ENCODE assay signal across 8 cellular contexts in the genomic region with DNA sequence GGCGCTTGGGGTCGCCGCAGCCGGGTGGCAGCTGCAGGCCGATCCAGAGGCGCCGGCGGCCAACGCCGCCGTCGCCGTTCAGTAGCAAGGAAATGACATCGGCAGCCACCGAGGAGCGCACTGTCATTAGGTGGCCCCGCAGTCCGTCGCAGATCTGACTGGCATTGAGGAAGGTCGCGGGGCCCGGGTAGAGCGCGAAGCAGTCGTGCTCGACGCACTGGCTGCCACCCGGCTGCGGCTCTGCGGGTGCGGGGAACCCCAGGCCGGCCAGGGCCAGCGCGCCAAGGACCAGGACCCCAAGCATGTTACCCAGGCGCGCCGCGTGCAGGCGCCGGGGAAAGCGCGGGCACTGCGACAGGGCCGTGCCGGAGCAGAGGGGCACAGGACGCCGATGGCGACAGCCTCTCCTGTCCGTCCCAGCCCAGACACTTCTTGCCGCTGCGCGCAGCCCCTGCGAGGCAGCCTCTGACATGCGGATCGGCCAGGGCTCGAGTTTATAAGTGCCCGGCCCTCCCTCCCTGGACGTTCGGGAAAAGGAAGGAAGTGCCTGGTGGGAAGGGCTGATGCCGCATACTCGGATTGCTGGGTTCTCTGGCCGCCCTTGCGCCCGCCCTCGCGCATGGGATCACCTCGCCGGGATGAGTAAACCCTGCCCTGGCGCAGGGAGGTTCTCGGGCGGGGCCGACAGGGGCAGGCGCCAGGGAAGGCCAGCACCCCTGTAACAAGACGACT. TPM values are rescaled to one million over a fixed set of nuclear protein-coding genes. Genes with fewer than 3 reads are reported as not detected.
DNase-seq lines count a peak whose midpoint lies in the region; ATAC-seq lines count a peak whose summit lies in the region.

A gene with protein sequence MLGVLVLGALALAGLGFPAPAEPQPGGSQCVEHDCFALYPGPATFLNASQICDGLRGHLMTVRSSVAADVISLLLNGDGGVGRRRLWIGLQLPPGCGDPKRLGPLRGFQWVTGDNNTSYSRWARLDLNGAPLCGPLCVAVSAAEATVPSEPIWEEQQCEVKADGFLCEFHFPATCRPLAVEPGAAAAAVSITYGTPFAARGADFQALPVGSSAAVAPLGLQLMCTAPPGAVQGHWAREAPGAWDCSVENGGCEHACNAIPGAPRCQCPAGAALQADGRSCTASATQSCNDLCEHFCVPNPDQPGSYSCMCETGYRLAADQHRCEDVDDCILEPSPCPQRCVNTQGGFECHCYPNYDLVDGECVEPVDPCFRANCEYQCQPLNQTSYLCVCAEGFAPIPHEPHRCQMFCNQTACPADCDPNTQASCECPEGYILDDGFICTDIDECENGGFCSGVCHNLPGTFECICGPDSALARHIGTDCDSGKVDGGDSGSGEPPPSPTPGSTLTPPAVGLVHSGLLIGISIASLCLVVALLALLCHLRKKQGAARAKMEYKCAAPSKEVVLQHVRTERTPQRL (minus strand): TSS at position 472 of the 732 bp plus-strand sequence. CDS start 168 bp downstream, at position 304.

- ATAC-seq in activated T-cell treated with anti-CD3 and anti-CD28 coated beads, Interleukin-2, amount 50 U/mL, for 72 hours (replicated peaks in 1 of 2) = peak; percentile 57 to 58
- no peak for ATAC-seq in GM18520 (IDR thresholded peaks at IDR 0.05; ENCODE audit: unreplicated experiment)

- peak; percentile 3 to 7 for DNase-seq in activated CD4-positive, alpha-beta T cell treated with anti-CD3 and anti-CD28 coated beads, Interleukin-2, amount 50 U/mL, for 48 hours
- DNase-seq in activated CD4-positive, alpha-beta T cell treated with anti-CD3 and anti-CD28 coated beads for 1 hour = no peak
- peak; percentile 12 to 26 for DNase-seq in activated T-cell treated with anti-CD3 and anti-CD28 coated beads, Interleukin-2, amount 50 U/mL, for 72 hours
- DNase-seq in cardiac septum (ENCODE audit: low spot score) (peak; percentile 93), trophoblast cell (peak; percentile 35 to 65), D341Med (ENCODE audit: low spot score) (no peak), cortex of kidney (lab: John Stamatoyannopoulos, UW) (no peak)

- H2BK120ac ChIP-seq in trophoblast cell (ENCODE audit: insufficient read depth, low read length, poor library complexity) = no peak within 1 kb of the TSS

- H3K36me3 ChIP-seq in trophoblast cell (ENCODE audit: control insufficient read depth in 1 of 2, insufficient read depth in 2 of 2, low read length in 2 of 2) = no peaks in the 10 kb centered on the region

- peaks cover 57% of the 10 kb centered on the region for H3K27me3 Mint-ChIP-seq in activated T-cell treated with anti-CD3 and anti-CD28 coated beads, Interleukin-2, amount 50 U/mL, for 72 hours (ENCODE audit: low read depth)

- H3K9ac ChIP-seq in trophoblast cell (ENCODE audit: low read length) = no peak within 1 kb of the TSS

- no peak within 1 kb of the TSS for H3K27ac ChIP-seq in trophoblast cell (ENCODE audit: low read depth, low read length)

- H3K4me1 ChIP-seq in trophoblast cell (ENCODE audit: control insufficient read depth in 1 of 2, insufficient read depth in 2 of 2, low read length in 2 of 2) = peaks cover 34 to 43% of the 10 kb centered on the region in 2 experiments

- H3K27ac Mint-ChIP-seq in activated T-cell treated with anti-CD3 and anti-CD28 coated beads, Interleukin-2, amount 50 U/mL, for 72 hours = no peak within 1 kb of the TSS

- H3K4ac ChIP-seq in trophoblast cell (ENCODE audit: low read depth, low read length) = no peak within 1 kb of the TSS

- H3K79me1 ChIP-seq in trophoblast cell (ENCODE audit: low read length) = peaks cover 6% of the 10 kb centered on the region

- intact Hi-C loops in cardiac septum (cut with DNase I) = loop anchor here (2.0 kb wide), 1 partner anchor 187 kb away; no protein-coding TSS in a partner anchor

- H3K18ac ChIP-seq in trophoblast cell (ENCODE audit: low read length) = no peak within 1 kb of the TSS

- peak within 1 kb of the TSS; percentile 50 for H3K4me3 ChIP-seq in trophoblast cell (ENCODE audit: low read depth, low read length)

- peak within 1 kb of the TSS; percentile 52 to 63 for H3K4me3 Mint-ChIP-seq in activated T-cell treated with anti-CD3 and anti-CD28 coated beads, Interleukin-2, amount 50 U/mL, for 72 hours

- H3K36me3 Mint-ChIP-seq in activated T-cell treated with anti-CD3 and anti-CD28 coated beads, Interleukin-2, amount 50 U/mL, for 72 hours (ENCODE audit: insufficient read depth in 2 of 2) = peaks cover 2% of the 10 kb centered on the region in 2 donors

- no peak within 1 kb of the TSS for H4K8ac ChIP-seq in trophoblast cell (ENCODE audit: low read depth, low read length)

- H2AK5ac ChIP-seq in trophoblast cell (ENCODE audit: low read length) = no peak within 1 kb of the TSS

- H2BK5ac ChIP-seq in trophoblast cell (ENCODE audit: low read depth, low read length, poor library complexity) = no peak within 1 kb of the TSS

- peak within 1 kb of the TSS; percentile 71 for H3K4me2 ChIP-seq in trophoblast cell (ENCODE audit: low read length)

- peaks cover 31% of the 10 kb centered on the region for H3K27me3 ChIP-seq in trophoblast cell (ENCODE audit: insufficient read depth, low read length)

- H4K12ac ChIP-seq in trophoblast cell (ENCODE audit: low read depth, low read length) = no peak within 1 kb of the TSS

- H3K4me1 Mint-ChIP-seq in activated T-cell treated with anti-CD3 and anti-CD28 coated beads, Interleukin-2, amount 50 U/mL, for 72 hours (ENCODE audit: low read depth) = peaks cover 7% of the 10 kb centered on the region

- H3K9me3 ChIP-seq in trophoblast cell (ENCODE audit: insufficient read depth, low read depth, low read length) = peaks cover 7% of the 10 kb centered on the region

- no peak within 1 kb of the TSS for H3K23ac ChIP-seq in trophoblast cell (ENCODE audit: low read length)

- peak within 1 kb of the TSS; percentile 52 for H2AFZ ChIP-seq in trophoblast cell (ENCODE audit: insufficient read depth, low read length, poor library complexity)

- no peaks in the 10 kb centered on the region for H3K9me3 Mint-ChIP-seq in activated T-cell treated with anti-CD3 and anti-CD28 coated beads, Interleukin-2, amount 50 U/mL, for 72 hours

- WGBS in trophoblast cell (ENCODE audit: extremely low coverage, insufficient coverage, insufficient read length) = no CpG with 5 or more reads among the region's 74 CpGs

- no peak within 1 kb of the TSS for H3K14ac ChIP-seq in trophoblast cell (ENCODE audit: low read length)

- H2BK12ac ChIP-seq in trophoblast cell (ENCODE audit: low read length) = no peak within 1 kb of the TSS

- H3K79me2 ChIP-seq in trophoblast cell (ENCODE audit: control insufficient read depth, insufficient read depth, low read length, poor library complexity) = peaks cover 2% of the 10 kb centered on the region

- no peak within 1 kb of the TSS for H4K91ac ChIP-seq in trophoblast cell (ENCODE audit: low read depth, low read length)

RNA-seq across cellular contexts. Expression of the gene that starts here (rescaled TPM):
- total RNA-seq in activated T-cell treated with anti-CD3 and anti-CD28 coated beads, Interleukin-2, amount 50 U/mL, for 72 hours = not detected
- 27.0 TPM for total RNA-seq in cardiac septum
- 0.70 and 0.90 TPM in 2 replicates for polyA plus RNA-seq in trophoblast cell (2013)

Comparison
In these comparisons a context has a peak if more than half of its experiments do, and no peak if none do; other contexts are left out.
1. RNA of the gene that starts here (total RNA-seq): 27.0 TPM in cardiac septum (single experiment); not detected in activated T-cell treated with anti-CD3 and anti-CD28 coated beads, Interleukin-2, amount 50 U/mL, for 72 hours; every median in the first group is over 10 times any median in the second.
2. DNase-seq: peak in activated CD4-positive, alpha-beta T cell treated with anti-CD3 and anti-CD28 coated beads, Interleukin-2, amount 50 U/mL, for 48 hours (2 of 2), cardiac septum (single experiment) and trophoblast cell (2 of 2); none in activated CD4-positive, alpha-beta T cell treated with anti-CD3 and anti-CD28 coated beads for 1 hour (single experiment), D341Med (single experiment) and cortex of kidney (single experiment).
3. Peak in DNase-seq and ATAC-seq in activated T-cell treated with anti-CD3 and anti-CD28 coated beads, Interleukin-2, amount 50 U/mL, for 72 hours; RNA of the gene not detected or under 1 TPM.